19 cellular contexts compared by ENCODE assay signal in the genomic region with DNA sequence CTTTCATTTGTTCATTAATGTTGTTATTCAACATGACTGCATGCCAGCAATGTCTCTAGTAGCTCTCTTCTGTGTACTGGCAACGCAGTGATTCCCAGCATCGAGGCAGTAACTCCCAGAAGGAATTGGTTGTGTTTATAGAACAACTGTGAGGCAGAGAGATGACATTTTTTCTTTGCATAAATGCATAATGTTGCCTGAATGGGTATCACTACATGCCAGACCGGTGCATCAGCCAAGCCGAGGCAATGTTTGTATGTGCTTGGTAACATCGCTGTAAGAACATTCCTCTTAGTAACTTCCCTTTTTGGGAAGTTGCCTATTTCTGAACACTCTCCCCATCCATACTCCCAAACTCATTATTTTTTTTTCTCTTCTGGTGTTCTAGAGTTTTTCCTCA.
DNase-seq lines count a peak whose midpoint lies in the region; ATAC-seq and TF ChIP-seq lines count a peak whose summit lies in the region.
"Had no signal": no experiment of that assay in that cellular context is flagged by ENCODE, and none has a peak within 500 bp of the region (broad histone marks: within the 10 kb centered on the region; RNA-seq: fewer than 3 reads in every experiment).

No MANE protein-coding gene starts in this region.

- peak; percentile 80 for DNase-seq in AG10803 (ENCODE audit: low read depth)
- peak; percentile 86 for DNase-seq in IMR-90
- DNase-seq in brain pericyte (ENCODE audit: low read depth, low spot score) = peak; percentile 58
- peak; percentile 86 for DNase-seq in mesenchymal stem cell
- DNase-seq in activated naive CD4-positive, alpha-beta T cell treated with anti-CD3 and anti-CD28 coated beads, Interleukin-2, amount 10 ng/mL, durations not matched to agents 7 days and 5 days = no peak
- DNase-seq in COR-L47 (lab: John Stamatoyannopoulos, UW) = no peak
- DNase-seq in NCI-H2196 (lab: John Stamatoyannopoulos, UW; ENCODE audit: unreplicated experiment) = no peak
- DNase-seq: activated CD4-positive, alpha-beta T cell treated with anti-CD3 and anti-CD28 coated beads for 1 hour; activated naive CD8-positive, alpha-beta T cell treated with anti-CD3 and anti-CD28 coated beads, Interleukin-2, amount 10 ng/mL, durations not matched to agents 7 days and 5 days; activated T-cell treated with anti-CD3 and anti-CD28 coated beads for 4 hours; islet precursor cell; posterior cingulate gyrus; stimulated activated CD8-positive, alpha-beta memory T cell treated with anti-CD3 and anti-CD28 coated beads, Interleukin-4, amount 100 ng/mL, for 48 hours; T-helper 1 cell had no signal

- H3K4me2 ChIP-seq in IMR-90 (ENCODE audit: low read depth, low read length) (no peak overlapping the region), mesenchymal stem cell (ENCODE audit: low read length, poor library complexity, severe bottlenecking) (no peak overlapping the region)
- H3K4me2 ChIP-seq: BLaER1 treated with 17β-estradiol and CSF1 and Interleukin-3, amounts not matched to agents 10 nM and 100 nM had no signal

- ATAC-seq in IMR-90 (ENCODE audit: low read depth) = peak; percentile 98
- ATAC-seq in HG02571 (IDR thresholded peaks at IDR 0.05; ENCODE audit: unreplicated experiment) = no peak
- ATAC-seq: gastroesophageal sphincter had no signal

- H3K27me3 Mint-ChIP-seq in activated naive CD4-positive, alpha-beta T cell treated with anti-CD3 and anti-CD28 coated beads, Interleukin-2, amount 10 ng/mL, durations not matched to agents 7 days and 5 days = no peaks in the 10 kb centered on the region
- H3K27me3 Mint-ChIP-seq: activated naive CD8-positive, alpha-beta T cell treated with anti-CD3 and anti-CD28 coated beads, Interleukin-2, amount 10 ng/mL, durations not matched to agents 7 days and 5 days; dendritic cell treated with granulocyte-macrophage colony-stimulating factor and Interleukin-4, amounts not matched to agents 40 ng/mL and 50 ng/mL, for 4 days had no signal

- no peak overlapping the region for H3K27ac Mint-ChIP-seq in activated naive CD4-positive, alpha-beta T cell treated with anti-CD3 and anti-CD28 coated beads, Interleukin-2, amount 10 ng/mL, durations not matched to agents 7 days and 5 days
- H3K27ac Mint-ChIP-seq: activated naive CD8-positive, alpha-beta T cell treated with anti-CD3 and anti-CD28 coated beads, Interleukin-2, amount 10 ng/mL, durations not matched to agents 7 days and 5 days; dendritic cell treated with granulocyte-macrophage colony-stimulating factor and Interleukin-4, amounts not matched to agents 40 ng/mL and 50 ng/mL, for 4 days had no signal

- H3K4me3 ChIP-seq in AG10803 (ENCODE audit: low read length) = no peak overlapping the region
- no peak overlapping the region for H3K4me3 ChIP-seq in IMR-90 (ENCODE audit: insufficient read depth, low read depth, low read length)
- no peak overlapping the region for H3K4me3 ChIP-seq in mesenchymal stem cell (ENCODE audit: insufficient read depth in 1 of 2, low read depth in 1 of 2, low read length in 2 of 2)
- H3K4me3 ChIP-seq: BLaER1 treated with 17β-estradiol and CSF1 and Interleukin-3, amounts not matched to agents 10 nM and 100 nM; gastroesophageal sphincter; vagina had no signal

- H3K23ac ChIP-seq in IMR-90 (ENCODE audit: low read depth, low read length) (no peak overlapping the region), mesenchymal stem cell (ENCODE audit: low read length in 2 of 2) (no peak overlapping the region)

- 0% methylated on average over 2 of the region's 5 CpGs; no CpG with 5 or more reads in 1 of the 2 experiments for WGBS in IMR-90 (ENCODE audit: extremely low coverage in 2 of 2, insufficient read length in 1 of 2), 2 experiments
- WGBS in mesenchymal stem cell = 57% methylated on average over 5 of the region's 5 CpGs

- intact Hi-C loops in IMR-90 (cut with micrococcal nuclease) = no loop called here

- H3K27me3 ChIP-seq in IMR-90 (ENCODE audit: control insufficient read depth, insufficient read depth, low read length) (no peaks in the 10 kb centered on the region; the same call in 1 of the 2 replicates), mesenchymal stem cell (ENCODE audit: control insufficient read depth in 1 of 2, insufficient read depth in 1 of 2, low read length in 2 of 2) (no peaks in the 10 kb centered on the region)
- H3K27me3 ChIP-seq: BLaER1 treated with 17β-estradiol and CSF1 and Interleukin-3, amounts not matched to agents 10 nM and 100 nM; gastroesophageal sphincter; vagina had no signal

- no peak overlapping the region for H2BK15ac ChIP-seq in IMR-90 (ENCODE audit: low read depth, low read length)
- no peak overlapping the region for H2BK15ac ChIP-seq in mesenchymal stem cell (ENCODE audit: low read depth, poor library complexity, severe bottlenecking)

- H3K36me3 ChIP-seq in IMR-90 (ENCODE audit: control insufficient read depth, insufficient read depth, low read length) (no peaks in the 10 kb centered on the region), mesenchymal stem cell (ENCODE audit: control insufficient read depth in 1 of 2, insufficient read depth in 2 of 2, low read depth in 1 of 2, low read length in 2 of 2) (no peaks in the 10 kb centered on the region)
- H3K36me3 ChIP-seq: BLaER1 treated with 17β-estradiol and CSF1 and Interleukin-3, amounts not matched to agents 10 nM and 100 nM; gastroesophageal sphincter; vagina had no signal

- no peaks in the 10 kb centered on the region for H3K9me1 ChIP-seq in IMR-90 (ENCODE audit: insufficient read depth, low read length)

- H2BK20ac ChIP-seq in IMR-90 (ENCODE audit: low read depth, low read length) = no peak overlapping the region

- H4K91ac ChIP-seq in IMR-90 (ENCODE audit: insufficient read depth, low read depth, low read length) (no peak overlapping the region), mesenchymal stem cell (ENCODE audit: low read length) (no peak overlapping the region)

- dilution Hi-C loops in IMR-90 (cut with HindIII; ENCODE audit: low sequenced_read_pairs, unreplicated experiment) = no loop called here

- no peaks in the 10 kb centered on the region for H4K20me1 ChIP-seq in IMR-90 (ENCODE audit: insufficient read depth, low read length)
- H4K20me1 ChIP-seq: BLaER1 treated with 17β-estradiol and CSF1 and Interleukin-3, amounts not matched to agents 10 nM and 100 nM had no signal

- BruUV-seq in IMR-90 (replicated peaks; lab: Mats Ljungman, UMichigan) = no TSS peak

- no peak overlapping the region for H3K27ac ChIP-seq in IMR-90 (ENCODE audit: insufficient read depth, low read length)
- no peak overlapping the region for H3K27ac ChIP-seq in mesenchymal stem cell (ENCODE audit: low read length, poor library complexity, severe bottlenecking)
- H3K27ac ChIP-seq: BLaER1 treated with 17β-estradiol and CSF1 and Interleukin-3, amounts not matched to agents 10 nM and 100 nM; gastroesophageal sphincter; vagina had no signal

- H3K56ac ChIP-seq in IMR-90 (ENCODE audit: extremely low read depth, insufficient read depth, low read length) = no peak overlapping the region

- H2AFZ ChIP-seq in IMR-90 (replicated peaks; ENCODE audit: low read length, poor library complexity) = no peak overlapping the region
- no peak overlapping the region for H2AFZ ChIP-seq in mesenchymal stem cell (ENCODE audit: low read depth, low read length)

- H2BK5ac ChIP-seq in IMR-90 (ENCODE audit: low read depth, low read length, poor library complexity, severe bottlenecking) = peak overlapping the region; percentile 16
- H2BK5ac ChIP-seq in mesenchymal stem cell (ENCODE audit: low read depth, low read length, poor library complexity, severe bottlenecking) = no peak overlapping the region

- CTCF ChIA-PET in IMR-90 (lab: Yijun Ruan, JAX) = no interaction called here
- CTCF ChIA-PET in activated naive CD4-positive, alpha-beta T cell treated with anti-CD3 and anti-CD28 coated beads, Interleukin-2, amount 10 ng/mL, durations not matched to agents 7 days and 5 days (lab: Charles Lee) = no interaction called here

- H3K4me1 ChIP-seq in IMR-90 (ENCODE audit: control insufficient read depth, insufficient read depth, low read length) (no peaks in the 10 kb centered on the region), mesenchymal stem cell (ENCODE audit: control insufficient read depth, insufficient read depth, low read depth, low read length) (no peaks in the 10 kb centered on the region)
- H3K4me1 ChIP-seq: BLaER1 treated with 17β-estradiol and CSF1 and Interleukin-3, amounts not matched to agents 10 nM and 100 nM; gastroesophageal sphincter had no signal

- H3K9me3 Mint-ChIP-seq in activated naive CD4-positive, alpha-beta T cell treated with anti-CD3 and anti-CD28 coated beads, Interleukin-2, amount 10 ng/mL, durations not matched to agents 7 days and 5 days = no peaks in the 10 kb centered on the region
- H3K9me3 Mint-ChIP-seq: activated naive CD8-positive, alpha-beta T cell treated with anti-CD3 and anti-CD28 coated beads, Interleukin-2, amount 10 ng/mL, durations not matched to agents 7 days and 5 days; dendritic cell treated with granulocyte-macrophage colony-stimulating factor and Interleukin-4, amounts not matched to agents 40 ng/mL and 50 ng/mL, for 4 days had no signal

- no peak overlapping the region for H2BK120ac ChIP-seq in IMR-90 (ENCODE audit: low read depth, low read length)
- no peak overlapping the region for H2BK120ac ChIP-seq in mesenchymal stem cell (ENCODE audit: low read depth, low read length)

- H3K14ac ChIP-seq in IMR-90 (replicated peaks; ENCODE audit: low read depth, low read length) = no peak overlapping the region
- no peak overlapping the region for H3K14ac ChIP-seq in mesenchymal stem cell (ENCODE audit: low read length in 2 of 2)

- in situ Hi-C loops in IMR-90 (cut with MboI; ENCODE audit: low sequenced_read_pairs) = no loop called here

- no peaks in the 10 kb centered on the region for H3K4me1 Mint-ChIP-seq in activated naive CD4-positive, alpha-beta T cell treated with anti-CD3 and anti-CD28 coated beads, Interleukin-2, amount 10 ng/mL, durations not matched to agents 7 days and 5 days
- H3K4me1 Mint-ChIP-seq: activated naive CD8-positive, alpha-beta T cell treated with anti-CD3 and anti-CD28 coated beads, Interleukin-2, amount 10 ng/mL, durations not matched to agents 7 days and 5 days had no signal

- H2BK12ac ChIP-seq in mesenchymal stem cell (ENCODE audit: low read length in 2 of 2) = no peak overlapping the region

- H3K9me3 ChIP-seq in IMR-90 (ENCODE audit: control insufficient read depth, insufficient read depth, low read length) (no peaks in the 10 kb centered on the region), mesenchymal stem cell (ENCODE audit: control insufficient read depth, low read length) (no peaks in the 10 kb centered on the region)
- H3K9me3 ChIP-seq: BLaER1 treated with 17β-estradiol and CSF1 and Interleukin-3, amounts not matched to agents 10 nM and 100 nM; gastroesophageal sphincter; vagina had no signal

- TF ChIP-seq POLR2A in IMR-90 (IDR thresholded peaks at IDR 0.05; ENCODE audit: low read depth, low read length) = no peak

- POLR2A ChIA-PET in IMR-90 (lab: Charles Lee; ENCODE audit: unreplicated experiment) = no interaction called here

- H3K79me1 ChIP-seq in IMR-90 (ENCODE audit: low read depth in 1 of 2, low read length in 2 of 2) = no peaks in the 10 kb centered on the region
- no peaks in the 10 kb centered on the region for H3K79me1 ChIP-seq in mesenchymal stem cell (replicated peaks; ENCODE audit: low read length, poor library complexity, severe bottlenecking)

- H4K8ac ChIP-seq in IMR-90 (ENCODE audit: low read depth in 2 of 2, low read length in 2 of 2) (no peak overlapping the region), mesenchymal stem cell (ENCODE audit: low read length) (no peak overlapping the region)

- TF ChIP-seq CTCF in AG10803 (conservative IDR thresholded peaks at IDR 0.05; ENCODE audit: low read length) (no peak), IMR-90 (conservative IDR thresholded peaks at IDR 0.05; ENCODE audit: low read depth, low read length) (no peak)

- TF ChIP-seq RAD21 in IMR-90 (IDR thresholded peaks at IDR 0.05; ENCODE audit: low read length) = no peak

- H3K4me3 Mint-ChIP-seq in activated naive CD4-positive, alpha-beta T cell treated with anti-CD3 and anti-CD28 coated beads, Interleukin-2, amount 10 ng/mL, durations not matched to agents 7 days and 5 days = no peak overlapping the region
- H3K4me3 Mint-ChIP-seq: activated naive CD8-positive, alpha-beta T cell treated with anti-CD3 and anti-CD28 coated beads, Interleukin-2, amount 10 ng/mL, durations not matched to agents 7 days and 5 days; dendritic cell treated with granulocyte-macrophage colony-stimulating factor and Interleukin-4, amounts not matched to agents 40 ng/mL and 50 ng/mL, for 4 days had no signal

- H2AK9ac ChIP-seq in IMR-90 (replicated peaks; ENCODE audit: low read depth, low read length, poor library complexity) = no peak overlapping the region

- H3K4ac ChIP-seq in IMR-90 (ENCODE audit: low read depth, low read length) (no peak overlapping the region), mesenchymal stem cell (ENCODE audit: low read depth in 1 of 2, low read length in 2 of 2) (no peak overlapping the region)

- H4K5ac ChIP-seq in IMR-90 (ENCODE audit: low read depth, low read length) = no peak overlapping the region

- H3K36me3 Mint-ChIP-seq in activated naive CD4-positive, alpha-beta T cell treated with anti-CD3 and anti-CD28 coated beads, Interleukin-2, amount 10 ng/mL, durations not matched to agents 7 days and 5 days = no peaks in the 10 kb centered on the region
- H3K36me3 Mint-ChIP-seq: activated naive CD8-positive, alpha-beta T cell treated with anti-CD3 and anti-CD28 coated beads, Interleukin-2, amount 10 ng/mL, durations not matched to agents 7 days and 5 days had no signal

- H3K9ac ChIP-seq in IMR-90 (ENCODE audit: low read depth, low read length) (no peak overlapping the region), mesenchymal stem cell (ENCODE audit: low read length) (peak overlapping the region; percentile 33)
- H3K9ac ChIP-seq: BLaER1 treated with 17β-estradiol and CSF1 and Interleukin-3, amounts not matched to agents 10 nM and 100 nM had no signal

- no peak overlapping the region for H3K18ac ChIP-seq in IMR-90 (ENCODE audit: low read depth, low read length)
- no peak overlapping the region for H3K18ac ChIP-seq in mesenchymal stem cell (ENCODE audit: low read depth in 1 of 2, low read length in 2 of 2)

- H2AK5ac ChIP-seq in IMR-90 (ENCODE audit: low read depth, low read length) (no peak overlapping the region), mesenchymal stem cell (ENCODE audit: low read length, severe bottlenecking) (no peak overlapping the region)

Comparison
In these comparisons a context has a peak if more than half of its experiments do, and no peak if none do; other contexts are left out.
1. DNase-seq: peak in AG10803 (single experiment), IMR-90 (single experiment), brain pericyte (single experiment) and mesenchymal stem cell (single experiment); none in activated naive CD4-positive, alpha-beta T cell treated with anti-CD3 and anti-CD28 coated beads, Interleukin-2, amount 10 ng/mL, durations not matched to agents 7 days and 5 days (single experiment), COR-L47 (single experiment) and NCI-H2196 (single experiment).